Comparison of ENCODE assay signal across 10 cellular contexts in genomic region chr4:119279541-119279940, GRCh38. TPM values are rescaled to one million over a fixed set of nuclear protein-coding genes. Genes with fewer than 3 reads are reported as not detected.
DNase-seq lines count a peak whose midpoint lies in the region; ATAC-seq and TF ChIP-seq lines count a peak whose summit lies in the region.
"Not testable (repeated sequence)": the region's sequence is repeated elsewhere in the genome, so short reads cannot be mapped to it uniquely, and the experiment has no call there.
"Had no signal": no experiment of that assay in that cellular context is flagged by ENCODE, and none has a peak within 500 bp of the region (broad histone marks: within the 10 kb centered on the region; RNA-seq: fewer than 3 reads in every experiment).

No MANE protein-coding gene starts in this region.

- ATAC-seq in WTC11 = not testable (repeated sequence)

- peak overlapping the region; percentile 64 for H3K27ac ChIP-seq in HUES48 (ENCODE audit: low read depth, low read length)

- H3K4me1 Mint-ChIP-seq in WTC11 = peaks cover 15% of the 10 kb centered on the region
- not testable (repeated sequence) for H3K4me1 Mint-ChIP-seq in glutamatergic neuron (ENCODE audit: low read depth, unreplicated experiment); mesothelial cell of epicardium; progenitor cell of endocrine pancreas (ENCODE audit: low read depth)

- not testable (repeated sequence) for H3K9me3 ChIP-seq in HUES48 (ENCODE audit: control insufficient read depth, insufficient read depth, low read length)

- peak overlapping the region; percentile 76; the same call in 1 of the 2 replicates for H3K9ac ChIP-seq in HUES48 (ENCODE audit: low read depth, low read length)

- TF ChIP-seq CTCF in WTC11 (IDR thresholded peaks at IDR 0.05); glutamatergic neuron (IDR thresholded peaks at IDR 0.05; ENCODE audit: partially characterized antibody, unreplicated experiment); mesothelial cell of epicardium (IDR thresholded peaks at IDR 0.05; ENCODE audit: unreplicated experiment); progenitor cell of endocrine pancreas (IDR thresholded peaks at IDR 0.05; ENCODE audit: unreplicated experiment): not testable (repeated sequence)

- not testable (repeated sequence) for H3K9me3 Mint-ChIP-seq in WTC11; glutamatergic neuron (ENCODE audit: unreplicated experiment); mesothelial cell of epicardium; progenitor cell of endocrine pancreas (ENCODE audit: low read depth)

- POLR2A ChIA-PET in WTC11 (lab: Charles Lee) = not testable (repeated sequence)

- H3K4me1 ChIP-seq in HUES48 (ENCODE audit: control insufficient read depth, insufficient read depth, low read length) = not testable (repeated sequence)

- H3K36me3 Mint-ChIP-seq in WTC11; glutamatergic neuron (ENCODE audit: unreplicated experiment): not testable (repeated sequence)
- H3K36me3 Mint-ChIP-seq in mesothelial cell of epicardium = peaks cover 12% of the 10 kb centered on the region
- H3K36me3 Mint-ChIP-seq in progenitor cell of endocrine pancreas (ENCODE audit: insufficient read depth) = peaks cover 12% of the 10 kb centered on the region

- CTCF ChIA-PET in WTC11 (lab: Charles Lee) = interaction anchor here (1.0 kb wide), 1 partner anchor 239 kb away, joined by 3 read pairs; no protein-coding TSS in a partner anchor

- H3K27ac Mint-ChIP-seq in WTC11 = peak overlapping the region; percentile 98
- H3K27ac Mint-ChIP-seq in glutamatergic neuron (ENCODE audit: unreplicated experiment) = peak overlapping the region; percentile 62
- peak overlapping the region; percentile 80 for H3K27ac Mint-ChIP-seq in mesothelial cell of epicardium
- H3K27ac Mint-ChIP-seq in progenitor cell of endocrine pancreas = peak overlapping the region; percentile 94

- H3K4me3 ChIP-seq in HUES48 (ENCODE audit: low read depth, low read length) (peak overlapping the region; percentile 54; the same call in 1 of the 2 replicates), iPS-11a (ENCODE audit: low read depth, low read length) (peak overlapping the region; percentile 4)

- not testable (repeated sequence) for H3K27me3 ChIP-seq in HUES48 (ENCODE audit: control insufficient read depth, insufficient read depth, low read length)

- peak; percentile 28 for DNase-seq in ELF-1 (ENCODE audit: low read depth, low spot score)
- DNase-seq in WTC11 (ENCODE audit: low spot score) = peak; percentile 19
- not testable (repeated sequence) for DNase-seq in glutamatergic neuron; mesothelial cell of epicardium (ENCODE audit: low spot score in 2 of 2, unreplicated experiment in 2 of 2); progenitor cell of endocrine pancreas (ENCODE audit: low spot score, unreplicated experiment)

- not testable (repeated sequence) for H3K27me3 Mint-ChIP-seq in WTC11 (ENCODE audit: low read depth); glutamatergic neuron (ENCODE audit: unreplicated experiment); mesothelial cell of epicardium (ENCODE audit: low read depth); progenitor cell of endocrine pancreas

- not testable (repeated sequence) for H3K36me3 ChIP-seq in HUES48 (ENCODE audit: control insufficient read depth, insufficient read depth, low read length)

- H3K4me3 Mint-ChIP-seq in WTC11 (peak overlapping the region; percentile 79), glutamatergic neuron (ENCODE audit: unreplicated experiment) (peak overlapping the region; percentile 67), mesothelial cell of epicardium (peak overlapping the region; percentile 70), progenitor cell of endocrine pancreas (ENCODE audit: low read depth) (peak overlapping the region; percentile 78)

TF ChIP-seq in WTC11, 78 proteins besides CTCF, POLR2A, EP300 and RAD21:
- TF ChIP-seq FOXP1 (CRISPR knock-in tag; IDR thresholded peaks at IDR 0.05; ENCODE audit: borderline replicate concordance) (peak; percentile 54; the same call in 1 of the 2 replicates), ZNF281 (CRISPR knock-in tag; IDR thresholded peaks at IDR 0.05) (0 out of 2 replicates have a peak, but pooled peaks have one; percentile 58)

RNA-seq across cellular contexts. Expression of gene FABP2, which starts 42.4 kb away (rescaled TPM):
- total RNA-seq in WTC11 (2021) (not detected in 3 replicates), glutamatergic neuron (ENCODE audit: unreplicated experiment) (not detected), mesothelial cell of epicardium (not detected in 3 replicates), progenitor cell of endocrine pancreas (not detected in 2 replicates)
- total RNA-seq: A673; CD8-positive, alpha-beta T cell; H4 had no signal
